Comparison of ENCODE assay signal across 8 cellular contexts in genomic region chr14:24365600-24366374, GRCh38. TPM values are rescaled to one million over a fixed set of nuclear protein-coding genes. Genes with fewer than 3 reads are reported as not detected.
DNase-seq lines count a peak whose midpoint lies in the region; ATAC-seq, FAIRE-seq and TF ChIP-seq lines count a peak whose summit lies in the region.

No MANE protein-coding gene starts in this region.

- intact Hi-C loops in breast epithelium (cut with DNase I; ENCODE audit: low total_unique reads), result loop anchor here (5.0 kb wide), 1 partner anchor 33 kb away; no protein-coding TSS in a partner anchor

- H3K9me3 ChIP-seq in breast epithelium, result no peaks in the 10 kb centered on the region
- H3K9me3 ChIP-seq in iPS-18c (ENCODE audit: control insufficient read depth, insufficient read depth, low read length), result no peaks in the 10 kb centered on the region
- H3K9me3 ChIP-seq in small intestine (ENCODE audit: control insufficient read depth, low read depth), result no peaks in the 10 kb centered on the region

- H3K4me1 ChIP-seq in breast epithelium (peaks cover 4 to 5% of the 10 kb centered on the region in 2 donors), small intestine (ENCODE audit: control insufficient read depth in 2 of 2, insufficient read depth in 1 of 2, low read depth in 1 of 2, low read length in 1 of 2) (peaks cover 3 to 5% of the 10 kb centered on the region in 2 donors)

- TF ChIP-seq POLR2A in breast epithelium (IDR thresholded peaks at IDR 0.05), result no peak

- WGBS in small intestine, 3 donors, result 2 to 4% (median 3%) methylated on average over 26 of the region's 26 CpGs

- H3K27ac ChIP-seq in VCaP (peak overlapping the region; percentile 91), breast epithelium (peak overlapping the region; percentile 93), small intestine (ENCODE audit: low read depth in 1 of 2, low read length in 1 of 2) (peak overlapping the region; percentile 55 to 95)

- no peak for ATAC-seq in HG03159 (IDR thresholded peaks at IDR 0.05; ENCODE audit: unreplicated experiment)

- no peak for FAIRE-seq in small intestine (lab: Jason Lieb, UNC)

- DNase-seq in D341Med (ENCODE audit: low spot score) (peak; percentile 66), HCEC 1CT (peak; percentile 84), NCI-H187 treated with DMSO at 0.1 percent for 48 hours (lab: John Stamatoyannopoulos, UW) (peak; percentile 45), breast epithelium (ENCODE audit: low spot score in 2 of 2) (peak; percentile 85 to 90), small intestine (peak; percentile 81)

- H3K4me3 ChIP-seq in breast epithelium (peak overlapping the region; percentile 65 to 84 (median 67)), iPS-18c (ENCODE audit: insufficient read depth, low read depth, low read length) (peak overlapping the region; percentile 68), small intestine (ENCODE audit: low read depth in 1 of 2, low read length in 2 of 2) (peak overlapping the region in 1 of 2 donors; percentile 55)

- H3K27me3 ChIP-seq in breast epithelium, result no peaks in the 10 kb centered on the region
- H3K27me3 ChIP-seq in small intestine (ENCODE audit: control insufficient read depth in 2 of 2, insufficient read depth in 2 of 2, low read length in 2 of 2), result peaks cover 0 to 3% of the 10 kb centered on the region in 2 donors

- TF ChIP-seq CTCF in VCaP (conservative IDR thresholded peaks at IDR 0.05), result peak; percentile 74
- peak; percentile 76 to 94 (median 89) for TF ChIP-seq CTCF in breast epithelium (IDR thresholded peaks at IDR 0.05)

- H3K36me3 ChIP-seq in breast epithelium (no peaks in the 10 kb centered on the region), small intestine (ENCODE audit: control insufficient read depth in 2 of 2, insufficient read depth in 2 of 2, low read length in 2 of 2) (no peaks in the 10 kb centered on the region)

RNA-seq across cellular contexts. Expression of gene NFATC4, which starts 2.2 kb away (rescaled TPM):
- total RNA-seq in breast epithelium, result 10 to 100 TPM; 28.6 to 67.2 (median 32.8) TPM
- 10 to 100 TPM; 11.2 to 45.1 (median 32.3) TPM for polyA plus RNA-seq in small intestine

RNA-seq across cellular contexts. Expression of gene RIPK3, which starts 26.0 kb away (rescaled TPM):
- 10 to 100 TPM; 10.7 to 13.4 (median 12.0) TPM for total RNA-seq in breast epithelium
- polyA plus RNA-seq in small intestine, result 10 to 100 TPM; 17.7 to 58.6 (median 49.4) TPM

RNA-seq across cellular contexts. Expression of gene ADCY4, which starts 30.9 kb away (rescaled TPM):
- total RNA-seq in breast epithelium, result 10 to 100 TPM; 13.8 to 60.6 (median 27.7) TPM
- polyA plus RNA-seq in small intestine, result 10 to 100 TPM in 1 of 3 donors, 1 to 10 TPM in 2; 3.4 to 16.4 (median 4.9) TPM

RNA-seq across cellular contexts. Expression of gene NYNRIN, which starts 33.0 kb away (rescaled TPM):
- total RNA-seq in breast epithelium, result 1 to 10 TPM; 6.4 to 8.2 (median 7.7) TPM
- 1 to 10 TPM in 1 of 3 donors, under 1 TPM in 2; 0.22 to 7.2 (median 0.54) TPM for polyA plus RNA-seq in small intestine

RNA-seq across cellular contexts. Expression of gene LTB4R, which starts 54.5 kb away (rescaled TPM):
- 10 to 100 TPM in 2 of 3 donors, 1 to 10 TPM in 1; 5.7 to 18.4 (median 12.8) TPM for total RNA-seq in breast epithelium
- 10 to 100 TPM in 2 of 3 donors, 1 to 10 TPM in 1; 9.8 to 37.0 (median 21.9) TPM for polyA plus RNA-seq in small intestine
